ENCODE assay signal across 29 cellular contexts in genomic region chr7:11910253-11910652, GRCh38.
"Had no signal": no experiment of that assay in that cellular context is flagged by ENCODE, and none has a peak within 500 bp of the region (broad histone marks: within the 10 kb centered on the region; RNA-seq: fewer than 3 reads in every experiment).

No MANE protein-coding gene starts in this region.

- H3K9me3 ChIP-seq: ascending aorta, breast epithelium, colonic mucosa, esophagus squamous epithelium, gastroesophageal sphincter, heart right ventricle had no signal

- ATAC-seq: activated CD4-positive, alpha-beta T cell treated with anti-CD3 and anti-CD28 coated beads for 36 hours; activated CD8-positive, alpha-beta memory T cell treated with anti-CD3 and anti-CD28 coated beads, Interleukin-2, amount 10 ng/mL, durations not matched to agents 7 days and 5 days; activated CD8-positive, alpha-beta T cell treated with anti-CD3 and anti-CD28 coated beads, Interleukin-2, amount 10 ng/mL, durations not matched to agents 7 days and 5 days; activated naive CD8-positive, alpha-beta T cell treated with anti-CD3 and anti-CD28 coated beads, Interleukin-2, amount 50 U/mL, for 24 hours; gastroesophageal sphincter; heart right ventricle had no signal

- H3K4me1 ChIP-seq: ascending aorta, breast epithelium, colonic mucosa, esophagus squamous epithelium, gastroesophageal sphincter, heart right ventricle had no signal

- DNase-seq: activated CD4-positive, alpha-beta memory T cell treated with anti-CD3 and anti-CD28 coated beads for 36 hours; activated CD4-positive, alpha-beta T cell treated with anti-CD3 and anti-CD28 coated beads for 36 hours; activated CD4-positive, alpha-beta T cell treated with anti-CD3 and anti-CD28 coated beads, Interleukin-2, amount 10 ng/mL, durations not matched to agents 24 days and 14 days; activated CD4-positive, CD25-positive, alpha-beta regulatory T cell; activated CD4-positive, CD25-positive, alpha-beta regulatory T cell treated with anti-CD3 and anti-CD28 coated beads, Interleukin-2, amount 50 U/mL, for 72 hours; activated CD8-positive, alpha-beta memory T cell treated with anti-CD3 and anti-CD28 coated beads, Interleukin-2, amount 10 ng/mL, durations not matched to agents 7 days and 5 days; activated CD8-positive, alpha-beta memory T cell treated with anti-CD3 and anti-CD28 coated beads, Interleukin-2, amount 50 U/mL, for 4 hours; activated CD8-positive, alpha-beta T cell treated with anti-CD3 and anti-CD28 coated beads, Interleukin-2, amount 10 ng/mL, durations not matched to agents 7 days and 5 days; activated effector memory CD4-positive, alpha-beta T cell treated with anti-CD3 and anti-CD28 coated beads, Interleukin-2, amount 50 U/mL, for 16 hours; activated naive CD4-positive, alpha-beta T cell treated with anti-CD3 and anti-CD28 coated beads for 36 hours; activated naive CD8-positive, alpha-beta T cell treated with anti-CD3 and anti-CD28 coated beads for 36 hours; activated naive CD8-positive, alpha-beta T cell treated with anti-CD3 and anti-CD28 coated beads, Interleukin-2, amount 50 U/mL, for 24 hours; activated T-cell treated with anti-CD3 and anti-CD28 coated beads, Interleukin-2, amount 50 U/mL, for 1 hour; activated T-cell treated with anti-CD3 and anti-CD28 coated beads, Interleukin-2, amount 50 U/mL, for 48 hours; central memory CD4-positive, alpha-beta T cell; cerebellar nuclear complex; colonic mucosa; effector CD8-positive, alpha-beta T cell; esophagus squamous epithelium; foreskin melanocyte; heart right ventricle; T-helper 2 cell had no signal

- H3K27ac ChIP-seq: ascending aorta, breast epithelium, cardiac muscle cell, colonic mucosa, epithelial cell of prostate, esophagus squamous epithelium, gastroesophageal sphincter, heart right ventricle had no signal

- FAIRE-seq: endometrium, endothelial cell of umbilical vein had no signal

- H3K36me3 ChIP-seq: ascending aorta, breast epithelium, cardiac muscle cell, colonic mucosa, esophagus squamous epithelium, gastroesophageal sphincter, heart right ventricle had no signal

- H3K27me3 ChIP-seq: ascending aorta, breast epithelium, cardiac muscle cell, colonic mucosa, esophagus squamous epithelium, gastroesophageal sphincter, heart right ventricle had no signal

- H3K4me3 ChIP-seq: ascending aorta, breast epithelium, cardiac muscle cell, colonic mucosa, esophagus squamous epithelium, gastroesophageal sphincter, heart right ventricle had no signal
